9 cellular contexts compared by ENCODE assay signal in the genomic region with DNA sequence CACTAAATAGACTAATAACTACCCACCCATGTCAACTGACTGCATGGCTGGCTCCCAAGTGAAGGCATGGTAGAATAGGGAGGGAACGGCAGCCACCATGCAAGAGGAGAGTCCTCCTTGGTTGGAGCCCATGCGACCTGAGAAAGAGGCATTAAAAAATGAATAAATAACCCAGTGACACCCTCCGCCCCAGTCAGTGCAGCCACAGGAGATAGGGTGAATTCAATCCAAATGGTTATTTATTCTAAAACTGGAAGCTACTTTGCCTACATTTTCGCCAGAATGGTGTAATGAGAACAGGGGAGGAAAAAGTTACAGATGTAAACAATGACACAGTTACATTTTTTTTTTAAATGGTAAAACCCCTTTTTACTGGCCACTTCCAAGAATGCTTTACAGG. TPM values are rescaled to one million over a fixed set of nuclear protein-coding genes. Genes with fewer than 3 reads are reported as not detected.
DNase-seq lines count a peak whose midpoint lies in the region; ATAC-seq lines count a peak whose summit lies in the region.
"Had no signal": no experiment of that assay in that cellular context is flagged by ENCODE, and none has a peak within 500 bp of the region (broad histone marks: within the 10 kb centered on the region; RNA-seq: fewer than 3 reads in every experiment).

No MANE protein-coding gene starts in this region.

- peaks cover 79% of the 10 kb centered on the region for H3K4me1 Mint-ChIP-seq in activated CD4-positive, alpha-beta memory T cell treated with anti-CD3 and anti-CD28 coated beads, Interleukin-2, amount 10 ng/mL, durations not matched to agents 7 days and 5 days
- peaks cover 43 to 45% of the 10 kb centered on the region in 2 donors for H3K4me1 Mint-ChIP-seq in natural killer cell treated with Interleukin-12 subunit alpha and Interleukin-12 subunit beta and Interleukin-15 and Interleukin-18, amount 100 ng/mL, for 72 hours (ENCODE audit: low read depth in 2 of 2)

- H2AFZ ChIP-seq in GM23248 = no peak overlapping the region

- no peak for DNase-seq in GM23248
- DNase-seq in activated CD4-positive, alpha-beta memory T cell treated with anti-CD3 and anti-CD28 coated beads, Interleukin-2, amount 10 ng/mL, durations not matched to agents 7 days and 5 days = no peak
- DNase-seq in natural killer cell treated with Interleukin-12 subunit alpha and Interleukin-12 subunit beta and Interleukin-15 and Interleukin-18, amount 100 ng/mL, for 72 hours (ENCODE audit: low spot score) = no peak
- DNase-seq in foreskin melanocyte = no peak
- no peak for DNase-seq in HuH-7 (ENCODE audit: low spot score)
- DNase-seq: activated CD4-positive, CD25-positive, alpha-beta regulatory T cell treated with anti-CD3 and anti-CD28 coated beads, Interleukin-2, amount 50 U/mL, for 72 hours; DND-41 had no signal

- no peak for ATAC-seq in natural killer cell treated with Interleukin-12 subunit alpha and Interleukin-12 subunit beta and Interleukin-15 and Interleukin-18, amount 100 ng/mL, for 72 hours
- ATAC-seq in GM19455 (IDR thresholded peaks at IDR 0.05; ENCODE audit: unreplicated experiment) = no peak

- peaks cover 66% of the 10 kb centered on the region for H3F3A ChIP-seq in GM23248 (ENCODE audit: insufficient read depth)

- peaks cover 44% of the 10 kb centered on the region for H3K79me2 ChIP-seq in GM23248 (ENCODE audit: insufficient read depth)

- in situ Hi-C loops in GM23248 (cut with MboI) = no loop called here

- H3K27ac Mint-ChIP-seq in activated CD4-positive, alpha-beta memory T cell treated with anti-CD3 and anti-CD28 coated beads, Interleukin-2, amount 10 ng/mL, durations not matched to agents 7 days and 5 days = peak overlapping the region; percentile 93
- H3K27ac Mint-ChIP-seq in natural killer cell treated with Interleukin-12 subunit alpha and Interleukin-12 subunit beta and Interleukin-15 and Interleukin-18, amount 100 ng/mL, for 72 hours = peak overlapping the region; percentile 75 to 92

- H3K9ac ChIP-seq in GM23248 = no peak overlapping the region

- no peak overlapping the region for H3K4me3 ChIP-seq in GM23248

- peaks cover 51% of the 10 kb centered on the region for H3K36me3 ChIP-seq in GM23248 (ENCODE audit: low read depth)

- peaks cover 9% of the 10 kb centered on the region for H3K4me1 ChIP-seq in GM23248 (ENCODE audit: insufficient read depth)

- H3K9me2 ChIP-seq in GM23248 (ENCODE audit: insufficient read depth) = no peaks in the 10 kb centered on the region

- no peaks in the 10 kb centered on the region for H4K20me1 ChIP-seq in GM23248 (ENCODE audit: insufficient read depth)

- H3K4me2 ChIP-seq in GM23248 (ENCODE audit: unreplicated experiment) = no peak overlapping the region

- no peaks in the 10 kb centered on the region for H3K27me3 Mint-ChIP-seq in activated CD4-positive, alpha-beta memory T cell treated with anti-CD3 and anti-CD28 coated beads, Interleukin-2, amount 10 ng/mL, durations not matched to agents 7 days and 5 days
- no peaks in the 10 kb centered on the region for H3K27me3 Mint-ChIP-seq in natural killer cell treated with Interleukin-12 subunit alpha and Interleukin-12 subunit beta and Interleukin-15 and Interleukin-18, amount 100 ng/mL, for 72 hours

- no peaks in the 10 kb centered on the region for H3K27me3 ChIP-seq in GM23248 (replicated peaks; ENCODE audit: insufficient read depth)

- H3K9me3 Mint-ChIP-seq in activated CD4-positive, alpha-beta memory T cell treated with anti-CD3 and anti-CD28 coated beads, Interleukin-2, amount 10 ng/mL, durations not matched to agents 7 days and 5 days = no peaks in the 10 kb centered on the region
- no peaks in the 10 kb centered on the region for H3K9me3 Mint-ChIP-seq in natural killer cell treated with Interleukin-12 subunit alpha and Interleukin-12 subunit beta and Interleukin-15 and Interleukin-18, amount 100 ng/mL, for 72 hours

- peaks cover 69% of the 10 kb centered on the region for H3K36me3 Mint-ChIP-seq in activated CD4-positive, alpha-beta memory T cell treated with anti-CD3 and anti-CD28 coated beads, Interleukin-2, amount 10 ng/mL, durations not matched to agents 7 days and 5 days (ENCODE audit: low read depth)
- H3K36me3 Mint-ChIP-seq in natural killer cell treated with Interleukin-12 subunit alpha and Interleukin-12 subunit beta and Interleukin-15 and Interleukin-18, amount 100 ng/mL, for 72 hours = peaks cover 28% of the 10 kb centered on the region

- POLR2A ChIA-PET in activated CD4-positive, alpha-beta memory T cell treated with anti-CD3 and anti-CD28 coated beads, Interleukin-2, amount 10 ng/mL, durations not matched to agents 7 days and 5 days (lab: Charles Lee) = interaction anchor here (0.8 to 14.0 kb wide), 7 partner anchors 15 to 142 kb away, joined by 3 to 234 read pairs (median 6); a partner anchor contains a TSS

- peak overlapping the region; percentile 18; the same call in 1 of the 2 replicates for H3K27ac ChIP-seq in GM23248

- no peaks in the 10 kb centered on the region for H3K9me3 ChIP-seq in GM23248 (ENCODE audit: low read depth)

- CTCF ChIA-PET in activated CD4-positive, alpha-beta memory T cell treated with anti-CD3 and anti-CD28 coated beads, Interleukin-2, amount 10 ng/mL, durations not matched to agents 7 days and 5 days (lab: Charles Lee) = interaction anchor here (1.1 to 1.6 kb wide), 2 partner anchors 18 to 168 kb away, joined by 3 to 4 read pairs; a partner anchor contains a TSS

- WGBS in GM23248 (ENCODE audit: low coverage in 1 of 2, low lambda C conversion rate in 2 of 2, missing lambda C conversion rate in 2 of 2), 2 experiments = 75 to 80% methylated on average over 4 of the region's 4 CpGs

- H3K4me3 Mint-ChIP-seq in activated CD4-positive, alpha-beta memory T cell treated with anti-CD3 and anti-CD28 coated beads, Interleukin-2, amount 10 ng/mL, durations not matched to agents 7 days and 5 days = peak overlapping the region; percentile 47
- peak overlapping the region; percentile 32 for H3K4me3 Mint-ChIP-seq in natural killer cell treated with Interleukin-12 subunit alpha and Interleukin-12 subunit beta and Interleukin-15 and Interleukin-18, amount 100 ng/mL, for 72 hours

RNA-seq across cellular contexts. Expression of a gene that starts 4.9 kb away (rescaled TPM):
- not detected in 2 replicates for total RNA-seq in GM23248 (2014; rRNA removed; shearing (Covaris generic))
- polyA plus RNA-seq in GM23248 (2016; fragmentation: Nextera tagmentation; extraction: Ambion mirVana) = 0.29 TPM in 1 of 2 replicates, not detected in the other
- not detected for total RNA-seq in activated CD4-positive, alpha-beta memory T cell treated with anti-CD3 and anti-CD28 coated beads, Interleukin-2, amount 10 ng/mL, durations not matched to agents 7 days and 5 days
- not detected for total RNA-seq in natural killer cell treated with Interleukin-12 subunit alpha and Interleukin-12 subunit beta and Interleukin-15 and Interleukin-18, amount 100 ng/mL, for 72 hours
- total RNA-seq: renal cortical epithelial cell had no signal

RNA-seq across cellular contexts. Expression of a gene that starts 5.2 kb away (rescaled TPM):
- total RNA-seq in GM23248 (2014; rRNA removed; shearing (Covaris generic)) = 51.0 and 63.5 TPM in 2 replicates
- polyA plus RNA-seq in GM23248 (2016; fragmentation: Nextera tagmentation; extraction: Ambion mirVana) = 74.5 and 79.0 TPM in 2 replicates
- total RNA-seq in activated CD4-positive, alpha-beta memory T cell treated with anti-CD3 and anti-CD28 coated beads, Interleukin-2, amount 10 ng/mL, durations not matched to agents 7 days and 5 days = 10 to 100 TPM; 24.2 to 28.9 TPM
- total RNA-seq in natural killer cell treated with Interleukin-12 subunit alpha and Interleukin-12 subunit beta and Interleukin-15 and Interleukin-18, amount 100 ng/mL, for 72 hours = 10 to 100 TPM; 18.7 to 38.3 TPM

RNA-seq across cellular contexts. Expression of a gene that starts 14.8 kb away (rescaled TPM):
- total RNA-seq in GM23248 (2014; rRNA removed; shearing (Covaris generic)) = 2.9 and 5.0 TPM in 2 replicates
- 2.1 and 3.1 TPM in 2 replicates for polyA plus RNA-seq in GM23248 (2016; fragmentation: Nextera tagmentation; extraction: Ambion mirVana)
- 10 to 100 TPM; 65.1 to 65.3 TPM for total RNA-seq in activated CD4-positive, alpha-beta memory T cell treated with anti-CD3 and anti-CD28 coated beads, Interleukin-2, amount 10 ng/mL, durations not matched to agents 7 days and 5 days
- 10 to 100 TPM; 54.6 to 55.5 TPM for total RNA-seq in natural killer cell treated with Interleukin-12 subunit alpha and Interleukin-12 subunit beta and Interleukin-15 and Interleukin-18, amount 100 ng/mL, for 72 hours

RNA-seq across cellular contexts. Expression of a gene that starts 15.9 kb away (rescaled TPM):
- 28.9 and 54.6 TPM in 2 replicates for total RNA-seq in GM23248 (2014; rRNA removed; shearing (Covaris generic))
- 40.1 and 46.6 TPM in 2 replicates for polyA plus RNA-seq in GM23248 (2016; fragmentation: Nextera tagmentation; extraction: Ambion mirVana)
- total RNA-seq in activated CD4-positive, alpha-beta memory T cell treated with anti-CD3 and anti-CD28 coated beads, Interleukin-2, amount 10 ng/mL, durations not matched to agents 7 days and 5 days = 10 to 100 TPM; 48.3 to 48.4 TPM
- 10 to 100 TPM; 36.8 to 39.4 TPM for total RNA-seq in natural killer cell treated with Interleukin-12 subunit alpha and Interleukin-12 subunit beta and Interleukin-15 and Interleukin-18, amount 100 ng/mL, for 72 hours

RNA-seq across cellular contexts. Expression of a gene that starts 23.1 kb away (rescaled TPM):
- 6.9 and 12.3 TPM in 2 replicates for total RNA-seq in GM23248 (2014; rRNA removed; shearing (Covaris generic))
- polyA plus RNA-seq in GM23248 (2016; fragmentation: Nextera tagmentation; extraction: Ambion mirVana) = 2.1 and 2.3 TPM in 2 replicates
- total RNA-seq in activated CD4-positive, alpha-beta memory T cell treated with anti-CD3 and anti-CD28 coated beads, Interleukin-2, amount 10 ng/mL, durations not matched to agents 7 days and 5 days = under 1 TPM; 0.18 to 0.20 TPM
- under 1 TPM; 0.36 to 0.52 TPM for total RNA-seq in natural killer cell treated with Interleukin-12 subunit alpha and Interleukin-12 subunit beta and Interleukin-15 and Interleukin-18, amount 100 ng/mL, for 72 hours
